ENCODE assay signal across 23 cellular contexts in genomic region chr18:55908790-55909408, GRCh38.
DNase-seq lines count a peak whose midpoint lies in the region; ATAC-seq and TF ChIP-seq lines count a peak whose summit lies in the region.
"Had no signal": no experiment of that assay in that cellular context is flagged by ENCODE, and none has a peak within 500 bp of the region (broad histone marks: within the 10 kb centered on the region; RNA-seq: fewer than 3 reads in every experiment).

No MANE protein-coding gene starts in this region.

- no peak overlapping the region for H3K27ac Mint-ChIP-seq in stimulated activated effector memory CD8-positive, alpha-beta T cell treated with anti-CD3 and anti-CD28 coated beads, Interleukin-12 subunit alpha, Interleukin-12 subunit beta, amount 100 ng/mL, for 72 hours
- H3K27ac Mint-ChIP-seq: activated naive CD4-positive, alpha-beta T cell treated with anti-CD3 and anti-CD28 coated beads, Interleukin-2, amount 50 U/mL, for 72 hours; naive thymus-derived CD4-positive, alpha-beta T cell had no signal

- no peaks in the 10 kb centered on the region for H3K36me3 ChIP-seq in OCI-LY3 (replicated peaks; ENCODE audit: low read depth, low read length)
- no peaks in the 10 kb centered on the region for H3K36me3 ChIP-seq in vagina
- H3K36me3 ChIP-seq: ascending aorta, BLaER1, pancreas, right atrium auricular region, upper lobe of right lung had no signal

- H3K9me3 Mint-ChIP-seq in stimulated activated effector memory CD8-positive, alpha-beta T cell treated with anti-CD3 and anti-CD28 coated beads, Interleukin-12 subunit alpha, Interleukin-12 subunit beta, amount 100 ng/mL, for 72 hours = peaks cover 11% of the 10 kb centered on the region

- H3K4me1 ChIP-seq in right cardiac atrium (ENCODE audit: control insufficient read depth, insufficient read depth, low read length) (no peaks in the 10 kb centered on the region), OCI-LY3 (ENCODE audit: low read length) (peaks cover 68% of the 10 kb centered on the region), vagina (peaks cover 10% of the 10 kb centered on the region)
- H3K4me1 ChIP-seq: ascending aorta, BLaER1, pancreas, upper lobe of right lung had no signal

- H3K4me3 ChIP-seq in right cardiac atrium (ENCODE audit: low read length) (peak overlapping the region; percentile 10), OCI-LY3 (ENCODE audit: low read length) (peak overlapping the region; percentile 59), vagina (no peak overlapping the region)
- H3K4me3 ChIP-seq: ascending aorta, BLaER1, GM12878, pancreas, right atrium auricular region, upper lobe of right lung had no signal

- intact Hi-C loops in right cardiac atrium (cut with DNase I) = no loop called here
- intact Hi-C loops in cardiac septum (cut with DNase I) = no loop called here
- intact Hi-C loops in vagina (cut with DNase I) = no loop called here

- DNase-seq in right cardiac atrium = no peak
- DNase-seq in cardiac septum (ENCODE audit: low spot score) = no peak
- peak; percentile 2 for DNase-seq in foreskin melanocyte
- DNase-seq in vagina (ENCODE audit: extremely low spot score in 2 of 2) = no peak
- DNase-seq in activated CD8-positive, alpha-beta memory T cell treated with anti-CD3 and anti-CD28 coated beads, Interleukin-2, amount 50 U/mL, for 4 hours = no peak
- no peak for DNase-seq in stimulated activated effector memory CD8-positive, alpha-beta T cell treated with anti-CD3 and anti-CD28 coated beads, Interleukin-12 subunit alpha, Interleukin-12 subunit beta, amount 100 ng/mL, for 72 hours (ENCODE audit: low spot score in 2 of 2)
- DNase-seq: COR-L47; DMS79; erythroblast; KBM-7; kidney glomerular epithelial cell; naive thymus-derived CD4-positive, alpha-beta T cell; NCI-H187 treated with DMSO at 0.1 percent for 48 hours; pancreas; stimulated activated CD8-positive, alpha-beta memory T cell treated with anti-CD3 and anti-CD28 coated beads, Interleukin-4, amount 100 ng/mL, for 48 hours; upper lobe of right lung had no signal

- H3K27ac ChIP-seq in right cardiac atrium (ENCODE audit: low read length) (no peak overlapping the region), OCI-LY3 (ENCODE audit: low read length) (peak overlapping the region; percentile 85), vagina (peak overlapping the region; percentile 15)
- H3K27ac ChIP-seq: ascending aorta, BLaER1, pancreas, right atrium auricular region, upper lobe of right lung had no signal

- TF ChIP-seq CTCF in OCI-LY3 (IDR thresholded peaks at IDR 0.05; ENCODE audit: low read depth, low read length) = peak; percentile 33
- no peak for TF ChIP-seq CTCF in vagina (IDR thresholded peaks at IDR 0.05)

- H3K4me1 Mint-ChIP-seq in stimulated activated effector memory CD8-positive, alpha-beta T cell treated with anti-CD3 and anti-CD28 coated beads, Interleukin-12 subunit alpha, Interleukin-12 subunit beta, amount 100 ng/mL, for 72 hours = no peaks in the 10 kb centered on the region
- H3K4me1 Mint-ChIP-seq: naive thymus-derived CD4-positive, alpha-beta T cell had no signal

- 55% methylated on average over 5 of the region's 5 CpGs for WGBS in right cardiac atrium

- no peak for TF ChIP-seq POLR2A in vagina (IDR thresholded peaks at IDR 0.05)

- H3K27me3 ChIP-seq in right cardiac atrium (ENCODE audit: control insufficient read depth, insufficient read depth) (no peaks in the 10 kb centered on the region), OCI-LY3 (ENCODE audit: low read depth, low read length) (no peaks in the 10 kb centered on the region), vagina (no peaks in the 10 kb centered on the region)
- H3K27me3 ChIP-seq: ascending aorta, BLaER1, pancreas, right atrium auricular region, upper lobe of right lung had no signal

- peak overlapping the region; percentile 30 for H3K9ac ChIP-seq in OCI-LY3 (ENCODE audit: low read length)
- H3K9ac ChIP-seq: BLaER1 had no signal

- peak overlapping the region; percentile 78 for H3K4me2 ChIP-seq in OCI-LY3 (ENCODE audit: low read length)
- H3K4me2 ChIP-seq: BLaER1 had no signal

- H3K4me3 Mint-ChIP-seq in stimulated activated effector memory CD8-positive, alpha-beta T cell treated with anti-CD3 and anti-CD28 coated beads, Interleukin-12 subunit alpha, Interleukin-12 subunit beta, amount 100 ng/mL, for 72 hours = no peak overlapping the region
- H3K4me3 Mint-ChIP-seq: naive thymus-derived CD4-positive, alpha-beta T cell had no signal

- ATAC-seq in right cardiac atrium (no peak), GM19023 (IDR thresholded peaks at IDR 0.05; ENCODE audit: unreplicated experiment) (no peak)
- no peak for ATAC-seq in stimulated activated effector memory CD8-positive, alpha-beta T cell treated with anti-CD3 and anti-CD28 coated beads, Interleukin-12 subunit alpha, Interleukin-12 subunit beta, amount 100 ng/mL, for 72 hours
- ATAC-seq: activated naive CD4-positive, alpha-beta T cell treated with anti-CD3 and anti-CD28 coated beads, Interleukin-2, amount 50 U/mL, for 72 hours; GM12878; naive thymus-derived CD4-positive, alpha-beta T cell; upper lobe of right lung had no signal

- no peaks in the 10 kb centered on the region for H3K36me3 Mint-ChIP-seq in stimulated activated effector memory CD8-positive, alpha-beta T cell treated with anti-CD3 and anti-CD28 coated beads, Interleukin-12 subunit alpha, Interleukin-12 subunit beta, amount 100 ng/mL, for 72 hours

- H4K20me1 ChIP-seq in OCI-LY3 (ENCODE audit: insufficient read depth, low read length) = no peaks in the 10 kb centered on the region
- H4K20me1 ChIP-seq: BLaER1 had no signal

- H2AFZ ChIP-seq in OCI-LY3 (ENCODE audit: low read depth, low read length) = peak overlapping the region; percentile 66

- H3K9me3 ChIP-seq in right cardiac atrium (ENCODE audit: control insufficient read depth, low read length) (no peaks in the 10 kb centered on the region), OCI-LY3 (ENCODE audit: insufficient read depth, low read length) (peaks cover 6% of the 10 kb centered on the region; the same call in 1 of the 2 replicates), vagina (no peaks in the 10 kb centered on the region)
- H3K9me3 ChIP-seq: ascending aorta, BLaER1, pancreas, right atrium auricular region, upper lobe of right lung had no signal

- no peaks in the 10 kb centered on the region for H3K79me2 ChIP-seq in OCI-LY3 (ENCODE audit: low read length)

Comparison
In these comparisons a context has a peak if more than half of its experiments do, and no peak if none do; other contexts are left out.
1. H3K4me3 ChIP-seq: peak in right cardiac atrium (single experiment) and OCI-LY3 (single experiment); none in vagina (0 of 2).